In the genomic region with DNA sequence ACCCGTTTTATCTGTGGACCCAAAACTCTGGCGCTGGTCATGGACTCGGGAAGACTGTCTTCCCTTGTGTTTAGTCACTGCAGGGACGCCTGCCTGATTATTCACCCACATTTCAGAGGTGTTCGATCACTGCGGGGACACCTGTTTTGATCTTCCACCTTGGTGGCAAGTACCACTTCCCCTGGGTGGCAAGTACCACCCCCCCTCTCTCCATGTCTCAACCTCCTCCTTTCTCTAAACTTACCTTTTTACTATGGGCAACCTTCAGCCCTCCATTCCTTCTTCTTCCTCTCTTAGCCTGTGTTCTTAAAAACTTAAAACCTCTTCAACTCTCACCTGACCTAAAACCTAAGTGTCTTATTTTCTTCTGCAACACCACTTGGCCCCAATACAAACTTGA, we compare ENCODE assay signal across 17 cellular contexts. TPM values are rescaled to one million over a fixed set of nuclear protein-coding genes. Genes with fewer than 3 reads are reported as not detected.
DNase-seq lines count a peak whose midpoint lies in the region; ATAC-seq and TF ChIP-seq lines count a peak whose summit lies in the region.
"Had no signal": no experiment of that assay in that cellular context is flagged by ENCODE, and none has a peak within 500 bp of the region (broad histone marks: within the 10 kb centered on the region; RNA-seq: fewer than 3 reads in every experiment).

No MANE protein-coding gene starts in this region.

- H2BK15ac ChIP-seq in IMR-90 (ENCODE audit: low read depth, low read length), result no peak overlapping the region

- no peak overlapping the region for H2AK9ac ChIP-seq in IMR-90 (replicated peaks; ENCODE audit: low read depth, low read length, poor library complexity)

- no peak overlapping the region for H3K14ac ChIP-seq in IMR-90 (replicated peaks; ENCODE audit: low read depth, low read length)

- no peaks in the 10 kb centered on the region for H3K9me3 Mint-ChIP-seq in T-helper 1 cell treated with Interleukin-12 subunit alpha and Interleukin-12 subunit beta and Interleukin-4 antibody, amounts not matched to agents 30 μg/mL and 1 μg/mL, for 36 hours
- H3K9me3 Mint-ChIP-seq in activated naive CD8-positive, alpha-beta T cell treated with anti-CD3 and anti-CD28 coated beads, Interleukin-2, amount 10 ng/mL, durations not matched to agents 7 days and 5 days, result no peaks in the 10 kb centered on the region
- H3K9me3 Mint-ChIP-seq in natural killer cell treated with Interleukin-12 subunit alpha and Interleukin-12 subunit beta and Interleukin-15 and Interleukin-18, amount 100 ng/mL, for 72 hours, result no peaks in the 10 kb centered on the region

- TF ChIP-seq CTCF in IMR-90 (conservative IDR thresholded peaks at IDR 0.05; ENCODE audit: low read depth, low read length), result no peak

- BruUV-seq in IMR-90 (replicated peaks; lab: Mats Ljungman, UMichigan), result no TSS peak

- peaks cover 6% of the 10 kb centered on the region for H3K36me3 Mint-ChIP-seq in T-helper 1 cell treated with Interleukin-12 subunit alpha and Interleukin-12 subunit beta and Interleukin-4 antibody, amounts not matched to agents 30 μg/mL and 1 μg/mL, for 36 hours (ENCODE audit: low read depth)
- H3K36me3 Mint-ChIP-seq in activated naive CD8-positive, alpha-beta T cell treated with anti-CD3 and anti-CD28 coated beads, Interleukin-2, amount 10 ng/mL, durations not matched to agents 7 days and 5 days, result peaks cover 7% of the 10 kb centered on the region
- no peaks in the 10 kb centered on the region for H3K36me3 Mint-ChIP-seq in natural killer cell treated with Interleukin-12 subunit alpha and Interleukin-12 subunit beta and Interleukin-15 and Interleukin-18, amount 100 ng/mL, for 72 hours

- H3K18ac ChIP-seq in IMR-90 (ENCODE audit: low read depth, low read length), result no peak overlapping the region

- H3K9ac ChIP-seq in IMR-90 (ENCODE audit: low read depth, low read length), result no peak overlapping the region

- H3K56ac ChIP-seq in IMR-90 (ENCODE audit: extremely low read depth, insufficient read depth, low read length), result no peak overlapping the region

- in situ Hi-C loops in IMR-90 (cut with MboI; ENCODE audit: low sequenced_read_pairs), result no loop called here

- H3K27ac ChIP-seq in IMR-90 (ENCODE audit: insufficient read depth, low read length), result no peak overlapping the region
- H3K27ac ChIP-seq: epithelial cell of prostate, psoas muscle had no signal

- H4K91ac ChIP-seq in IMR-90 (ENCODE audit: insufficient read depth, low read depth, low read length), result no peak overlapping the region

- dilution Hi-C loops in IMR-90 (cut with HindIII; ENCODE audit: low sequenced_read_pairs, unreplicated experiment), result no loop called here

- H3K9me3 ChIP-seq in IMR-90 (ENCODE audit: control insufficient read depth, insufficient read depth, low read length), result no peaks in the 10 kb centered on the region
- H3K9me3 ChIP-seq: psoas muscle had no signal

- peak overlapping the region; percentile 93 for H3K4me3 Mint-ChIP-seq in T-helper 1 cell treated with Interleukin-12 subunit alpha and Interleukin-12 subunit beta and Interleukin-4 antibody, amounts not matched to agents 30 μg/mL and 1 μg/mL, for 36 hours
- H3K4me3 Mint-ChIP-seq in activated naive CD8-positive, alpha-beta T cell treated with anti-CD3 and anti-CD28 coated beads, Interleukin-2, amount 10 ng/mL, durations not matched to agents 7 days and 5 days, result peak overlapping the region; percentile 89
- H3K4me3 Mint-ChIP-seq in natural killer cell treated with Interleukin-12 subunit alpha and Interleukin-12 subunit beta and Interleukin-15 and Interleukin-18, amount 100 ng/mL, for 72 hours, result peak overlapping the region; percentile 92

- peak overlapping the region; percentile 38; the same call in 1 of the 2 replicates for H2BK120ac ChIP-seq in IMR-90 (ENCODE audit: low read depth, low read length)

- H3K4me2 ChIP-seq in IMR-90 (ENCODE audit: low read depth, low read length), result no peak overlapping the region

- whole genome bisulfite sequencing in IMR-90 (ENCODE audit: extremely low coverage in 2 of 2, insufficient read length in 1 of 2), 2 experiments, result 75% methylated on average over 2 of the region's 6 CpGs; no CpG with 5 or more reads in 1 of the 2 experiments

- peak overlapping the region in 1 of 2 experiments; percentile 95; a peak in 2 of 4 replicates for H4K8ac ChIP-seq in IMR-90 (ENCODE audit: low read depth in 2 of 2, low read length in 2 of 2)

- peaks cover 21% of the 10 kb centered on the region for H4K20me1 ChIP-seq in IMR-90 (ENCODE audit: insufficient read depth, low read length)

- peaks cover 8 to 36% of the 10 kb centered on the region in 2 experiments for H3K79me1 ChIP-seq in IMR-90 (ENCODE audit: low read depth in 1 of 2, low read length in 2 of 2)

- H3K4ac ChIP-seq in IMR-90 (ENCODE audit: low read depth, low read length), result 0 out of 2 replicates have a peak overlapping the region, but pooled peaks have one; percentile 33

- CTCF ChIA-PET in IMR-90 (lab: Yijun Ruan, JAX), result no interaction called here

- POLR2A ChIA-PET in IMR-90 (lab: Charles Lee; ENCODE audit: unreplicated experiment), result no interaction called here
- POLR2A ChIA-PET in activated naive CD8-positive, alpha-beta T cell treated with anti-CD3 and anti-CD28 coated beads, Interleukin-2, amount 10 ng/mL, durations not matched to agents 7 days and 5 days (lab: Charles Lee), result interaction anchor here (1.2 kb wide), 1 partner anchor 87 kb away, joined by 4 read pairs; a partner anchor contains a TSS

- H3K27me3 Mint-ChIP-seq in T-helper 1 cell treated with Interleukin-12 subunit alpha and Interleukin-12 subunit beta and Interleukin-4 antibody, amounts not matched to agents 30 μg/mL and 1 μg/mL, for 36 hours (ENCODE audit: low read depth), result no peaks in the 10 kb centered on the region
- no peaks in the 10 kb centered on the region for H3K27me3 Mint-ChIP-seq in activated naive CD8-positive, alpha-beta T cell treated with anti-CD3 and anti-CD28 coated beads, Interleukin-2, amount 10 ng/mL, durations not matched to agents 7 days and 5 days
- H3K27me3 Mint-ChIP-seq in natural killer cell treated with Interleukin-12 subunit alpha and Interleukin-12 subunit beta and Interleukin-15 and Interleukin-18, amount 100 ng/mL, for 72 hours, result no peaks in the 10 kb centered on the region

- no peak overlapping the region for H2BK5ac ChIP-seq in IMR-90 (ENCODE audit: low read depth, low read length, poor library complexity, severe bottlenecking)

- no peak for DNase-seq in T-helper 1 cell
- DNase-seq in IMR-90, result no peak
- DNase-seq in activated naive CD8-positive, alpha-beta T cell treated with anti-CD3 and anti-CD28 coated beads, Interleukin-2, amount 10 ng/mL, durations not matched to agents 7 days and 5 days, result no peak
- DNase-seq in natural killer cell treated with Interleukin-12 subunit alpha and Interleukin-12 subunit beta and Interleukin-15 and Interleukin-18, amount 100 ng/mL, for 72 hours (ENCODE audit: low spot score), result no peak
- no peak for DNase-seq in occipital lobe (lab: John Stamatoyannopoulos, UW)
- DNase-seq in NCI-H1694 treated with DMSO at 0.1 percent for 48 hours (lab: John Stamatoyannopoulos, UW), result no peak
- DNase-seq in ecto neural progenitor cell (ENCODE audit: low spot score), result no peak
- DNase-seq: amniotic stem cell, NCI-H1105 treated with DMSO at 0.1 percent for 48 hours, NCI-H226, psoas muscle, SHP77 treated with DMSO at 0.1 percent for 48 hours had no signal

- H3K27ac Mint-ChIP-seq in T-helper 1 cell treated with Interleukin-12 subunit alpha and Interleukin-12 subunit beta and Interleukin-4 antibody, amounts not matched to agents 30 μg/mL and 1 μg/mL, for 36 hours, result peak overlapping the region; percentile 51
- H3K27ac Mint-ChIP-seq in activated naive CD8-positive, alpha-beta T cell treated with anti-CD3 and anti-CD28 coated beads, Interleukin-2, amount 10 ng/mL, durations not matched to agents 7 days and 5 days, result peak overlapping the region; percentile 75
- H3K27ac Mint-ChIP-seq in natural killer cell treated with Interleukin-12 subunit alpha and Interleukin-12 subunit beta and Interleukin-15 and Interleukin-18, amount 100 ng/mL, for 72 hours, result peak overlapping the region; percentile 62 to 65

- H3K4me1 ChIP-seq in IMR-90 (ENCODE audit: control insufficient read depth, insufficient read depth, low read length), result peaks cover 2% of the 10 kb centered on the region; the same call in 1 of the 2 replicates

- H3K9me1 ChIP-seq in IMR-90 (ENCODE audit: insufficient read depth, low read length), result peaks cover 12% of the 10 kb centered on the region

- no peak overlapping the region for H3K4me3 ChIP-seq in IMR-90 (ENCODE audit: insufficient read depth, low read depth, low read length)
- H3K4me3 ChIP-seq: psoas muscle had no signal

- no peak overlapping the region for H4K5ac ChIP-seq in IMR-90 (ENCODE audit: low read depth, low read length)

- H3K4me1 Mint-ChIP-seq in T-helper 1 cell treated with Interleukin-12 subunit alpha and Interleukin-12 subunit beta and Interleukin-4 antibody, amounts not matched to agents 30 μg/mL and 1 μg/mL, for 36 hours (ENCODE audit: low read depth), result peaks cover 32% of the 10 kb centered on the region
- H3K4me1 Mint-ChIP-seq in activated naive CD8-positive, alpha-beta T cell treated with anti-CD3 and anti-CD28 coated beads, Interleukin-2, amount 10 ng/mL, durations not matched to agents 7 days and 5 days, result peaks cover 35% of the 10 kb centered on the region
- peaks cover 29 to 30% of the 10 kb centered on the region in 2 donors for H3K4me1 Mint-ChIP-seq in natural killer cell treated with Interleukin-12 subunit alpha and Interleukin-12 subunit beta and Interleukin-15 and Interleukin-18, amount 100 ng/mL, for 72 hours (ENCODE audit: low read depth in 2 of 2)

- no peak overlapping the region for H2AFZ ChIP-seq in IMR-90 (replicated peaks; ENCODE audit: low read length, poor library complexity)

- no peaks in the 10 kb centered on the region for H3K27me3 ChIP-seq in IMR-90 (ENCODE audit: control insufficient read depth, insufficient read depth, low read length)

- intact Hi-C loops in IMR-90 (cut with micrococcal nuclease), result no loop called here

- TF ChIP-seq RAD21 in IMR-90 (IDR thresholded peaks at IDR 0.05; ENCODE audit: low read length), result no peak

- peak overlapping the region; percentile 0; the same call in 1 of the 2 replicates for H2BK20ac ChIP-seq in IMR-90 (ENCODE audit: low read depth, low read length)

- no peak for TF ChIP-seq POLR2A in IMR-90 (IDR thresholded peaks at IDR 0.05; ENCODE audit: low read depth, low read length)

- H3K23ac ChIP-seq in IMR-90 (ENCODE audit: low read depth, low read length), result no peak overlapping the region

- H3K36me3 ChIP-seq in IMR-90 (ENCODE audit: control insufficient read depth, insufficient read depth, low read length), result 0 out of 2 replicates have a peak, but pooled peaks cover 2% of the 10 kb centered on the region

- H2AK5ac ChIP-seq in IMR-90 (ENCODE audit: low read depth, low read length), result peak overlapping the region; percentile 13; the same call in 1 of the 2 replicates

- ATAC-seq in IMR-90 (ENCODE audit: low read depth), result no peak
- no peak for ATAC-seq in activated naive CD8-positive, alpha-beta T cell treated with anti-CD3 and anti-CD28 coated beads, Interleukin-2, amount 10 ng/mL, durations not matched to agents 7 days and 5 days (ENCODE audit: low read depth)
- no peak for ATAC-seq in natural killer cell treated with Interleukin-12 subunit alpha and Interleukin-12 subunit beta and Interleukin-15 and Interleukin-18, amount 100 ng/mL, for 72 hours
- ATAC-seq: psoas muscle had no signal

RNA-seq across cellular contexts. Expression of a gene that starts 1.9 kb away (rescaled TPM):
- total RNA-seq in IMR-90 (2012; rRNA removed) (143 and 146 TPM in 2 replicates), occipital lobe (68.0 TPM)
- 327 and 340 TPM in 2 replicates for polyA plus RNA-seq in IMR-90 (2012; rRNA removed)
- polyA plus RNA-seq in IMR-90 (2012; cell fraction: cytosol; rRNA removed), result 318 and 528 TPM in 2 replicates
- 62.6 and 69.0 TPM in 2 replicates for polyA plus RNA-seq in IMR-90 (2012; cell fraction: nucleus; rRNA removed; ENCODE audit: low replicate concordance)
- total RNA-seq in activated naive CD8-positive, alpha-beta T cell treated with anti-CD3 and anti-CD28 coated beads, Interleukin-2, amount 10 ng/mL, durations not matched to agents 7 days and 5 days, result 100 to 1,000 TPM; 162 to 163 TPM
- total RNA-seq in natural killer cell treated with Interleukin-12 subunit alpha and Interleukin-12 subunit beta and Interleukin-15 and Interleukin-18, amount 100 ng/mL, for 72 hours, result 100 to 1,000 TPM; 174 to 187 TPM

RNA-seq across cellular contexts. Expression of a gene that starts 17.9 kb away (rescaled TPM):
- not detected in 2 replicates for total RNA-seq in IMR-90 (2012; rRNA removed)
- polyA plus RNA-seq in IMR-90 (2012; rRNA removed), result not detected in 2 replicates
- polyA plus RNA-seq in IMR-90 (2012; cell fraction: cytosol; rRNA removed), result 0.08 TPM in 1 of 2 replicates, not detected in the other
- 0.07 and 0.13 TPM in 2 replicates for polyA plus RNA-seq in IMR-90 (2012; cell fraction: nucleus; rRNA removed; ENCODE audit: low replicate concordance)
- not detected for total RNA-seq in activated naive CD8-positive, alpha-beta T cell treated with anti-CD3 and anti-CD28 coated beads, Interleukin-2, amount 10 ng/mL, durations not matched to agents 7 days and 5 days
- not detected for total RNA-seq in natural killer cell treated with Interleukin-12 subunit alpha and Interleukin-12 subunit beta and Interleukin-15 and Interleukin-18, amount 100 ng/mL, for 72 hours
- not detected for total RNA-seq in occipital lobe
- total RNA-seq: G401, glomerular endothelial cell, H4 had no signal

RNA-seq across cellular contexts. Expression of a gene that starts 57.8 kb away (rescaled TPM):
- total RNA-seq in IMR-90 (2012; rRNA removed) (27.8 and 53.0 TPM in 2 replicates), occipital lobe (55.2 TPM)
- 28.2 and 31.8 TPM in 2 replicates for polyA plus RNA-seq in IMR-90 (2012; rRNA removed)
- 14.0 and 21.5 TPM in 2 replicates for polyA plus RNA-seq in IMR-90 (2012; cell fraction: cytosol; rRNA removed)
- 10.9 and 36.2 TPM in 2 replicates for polyA plus RNA-seq in IMR-90 (2012; cell fraction: nucleus; rRNA removed; ENCODE audit: low replicate concordance)
- 10 to 100 TPM; 36.7 to 44.3 TPM for total RNA-seq in activated naive CD8-positive, alpha-beta T cell treated with anti-CD3 and anti-CD28 coated beads, Interleukin-2, amount 10 ng/mL, durations not matched to agents 7 days and 5 days
- total RNA-seq in natural killer cell treated with Interleukin-12 subunit alpha and Interleukin-12 subunit beta and Interleukin-15 and Interleukin-18, amount 100 ng/mL, for 72 hours, result 10 to 100 TPM; 52.3 to 87.2 TPM

RNA-seq across cellular contexts. Expression of a gene that starts 58.5 kb away (rescaled TPM):
- 0.83 and 0.90 TPM in 2 replicates for total RNA-seq in IMR-90 (2012; rRNA removed)
- 0.97 and 1.3 TPM in 2 replicates for polyA plus RNA-seq in IMR-90 (2012; rRNA removed)
- polyA plus RNA-seq in IMR-90 (2012; cell fraction: cytosol; rRNA removed), result 0.63 and 0.81 TPM in 2 replicates
- polyA plus RNA-seq in IMR-90 (2012; cell fraction: nucleus; rRNA removed; ENCODE audit: low replicate concordance), result 0.12 and 0.50 TPM in 2 replicates
- total RNA-seq in activated naive CD8-positive, alpha-beta T cell treated with anti-CD3 and anti-CD28 coated beads, Interleukin-2, amount 10 ng/mL, durations not matched to agents 7 days and 5 days, result under 1 TPM in 1 of 2 experiments, not detected in 1; 0.22 TPM
- total RNA-seq in natural killer cell treated with Interleukin-12 subunit alpha and Interleukin-12 subunit beta and Interleukin-15 and Interleukin-18, amount 100 ng/mL, for 72 hours, result under 1 TPM; 0.29 to 0.45 TPM
- total RNA-seq in occipital lobe, result 0.78 TPM
